29 cellular contexts compared by ENCODE assay signal in the genomic region with DNA sequence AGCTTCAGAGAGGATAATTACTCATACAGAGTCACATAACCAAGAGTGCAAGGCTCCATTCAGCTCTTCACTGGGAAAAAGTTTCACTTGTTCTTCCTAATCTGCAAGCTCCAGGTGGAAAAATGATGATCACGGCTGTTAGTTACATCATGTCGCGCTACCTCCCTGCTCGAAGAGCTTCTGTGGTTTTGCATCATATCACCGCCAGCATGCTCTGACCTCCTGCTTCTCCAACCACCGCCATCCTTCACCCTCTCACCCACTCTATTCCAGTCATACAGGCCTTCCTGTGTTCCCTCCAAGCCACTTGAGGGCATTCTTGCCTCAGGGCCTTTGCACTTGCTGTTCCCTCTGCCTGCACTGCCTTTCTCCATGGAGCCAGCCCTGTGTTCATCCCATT. TPM values are rescaled to one million over a fixed set of nuclear protein-coding genes. Genes with fewer than 3 reads are reported as not detected.
"Had no signal": no experiment of that assay in that cellular context is flagged by ENCODE, and none has a peak within 500 bp of the region (broad histone marks: within the 10 kb centered on the region; RNA-seq: fewer than 3 reads in every experiment).

No MANE protein-coding gene starts in this region.

- H3K27me3 ChIP-seq: ascending aorta, pancreas, upper lobe of left lung had no signal

- H3K9me3 ChIP-seq: ascending aorta, pancreas, prostate gland, upper lobe of left lung had no signal

- H3K4me1 ChIP-seq: pancreas had no signal

- H3K4me3 ChIP-seq: ascending aorta, pancreas, prostate gland, skin epidermis, upper lobe of left lung had no signal

- H3K36me3 ChIP-seq: ascending aorta, pancreas, prostate gland, upper lobe of left lung had no signal

- H3K27ac ChIP-seq: pancreas, prostate gland, upper lobe of left lung, VCaP had no signal

- ATAC-seq: esophagus mucosa; left colon; pancreas; sciatic nerve; stimulated activated effector memory CD8-positive, alpha-beta T cell treated with anti-CD3 and anti-CD28 coated beads, Interleukin-12 subunit alpha, Interleukin-12 subunit beta, amount 100 ng/mL, for 72 hours had no signal

- FAIRE-seq: kidney, pancreas, TTC549 had no signal

- DNase-seq: activated CD4-positive, alpha-beta memory T cell treated with anti-CD3 and anti-CD28 coated beads for 36 hours; activated CD4-positive, alpha-beta T cell treated with anti-CD3 and anti-CD28 coated beads for 4 hours; activated CD8-positive, alpha-beta memory T cell treated with anti-CD3 and anti-CD28 coated beads, Interleukin-2, amount 50 U/mL, for 4 hours; activated effector memory CD4-positive, alpha-beta T cell treated with anti-CD3 and anti-CD28 coated beads, Interleukin-2, amount 50 U/mL, for 16 hours; activated naive CD4-positive, alpha-beta T cell treated with anti-CD3 and anti-CD28 coated beads, Interleukin-2, amount 10 ng/mL, durations not matched to agents 7 days and 5 days; activated naive CD8-positive, alpha-beta T cell treated with anti-CD3 and anti-CD28 coated beads, Interleukin-2, amount 10 ng/mL, durations not matched to agents 7 days and 5 days; activated T-cell treated with anti-CD3 and anti-CD28 coated beads, Interleukin-2, amount 50 U/mL, for 1 hour; caudate nucleus; cortex of kidney; head of caudate nucleus; hypothalamus; immature natural killer cell; kidney; left colon; naive B cell; nephron progenitor cell; retina; stimulated activated CD4-positive, alpha-beta T cell treated with anti-CD3 and anti-CD28 coated beads, Interleukin-4, amount 100 ng/mL, for 24 hours; substantia nigra; upper lobe of left lung had no signal

RNA-seq across cellular contexts. Expression of gene COL27A1, which starts 47.1 kb away (rescaled TPM):
- polyA plus RNA-seq: immature natural killer cell had no signal
